Comparison of ENCODE assay signal across 8 cellular contexts in the genomic region with DNA sequence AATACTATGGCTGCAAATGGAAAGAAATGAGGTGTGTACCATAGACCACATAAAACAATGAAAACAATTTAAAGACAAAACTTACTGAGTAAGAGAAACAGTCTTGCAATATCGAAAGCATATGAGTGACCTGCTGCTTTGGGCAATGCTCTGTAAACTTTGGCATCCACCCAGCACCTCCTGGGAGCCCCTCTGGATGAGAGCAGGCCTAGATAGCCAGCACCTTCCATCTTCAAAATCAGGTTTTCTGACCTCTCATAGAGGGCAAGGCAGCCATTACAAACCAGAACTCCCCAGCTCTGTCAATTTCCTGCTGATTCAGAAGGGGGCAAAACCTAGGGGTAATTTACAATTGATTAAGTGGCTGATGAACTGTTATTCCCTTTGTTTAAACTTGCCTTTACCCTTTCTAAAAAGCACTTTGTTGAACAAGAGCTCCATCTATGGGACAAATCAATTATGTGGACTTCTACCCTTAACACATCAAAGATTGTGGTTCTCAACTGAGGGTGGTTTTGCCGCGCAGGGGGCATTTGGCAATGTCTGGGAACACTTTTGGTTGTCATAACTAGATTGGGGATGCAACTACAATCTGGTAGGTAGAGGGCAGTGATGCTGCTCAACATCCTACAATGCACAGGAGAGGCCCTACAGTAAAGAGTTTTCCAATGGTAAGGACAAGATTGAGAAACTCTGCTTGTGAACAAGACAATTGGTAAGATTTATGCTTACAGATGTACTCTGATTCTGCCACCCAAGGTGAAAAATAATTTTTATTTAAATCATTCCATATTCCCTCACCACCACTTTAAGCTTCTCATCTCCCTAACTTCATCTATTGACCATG.
DNase-seq lines count a peak whose midpoint lies in the region; ATAC-seq, FAIRE-seq and TF ChIP-seq lines count a peak whose summit lies in the region.

No MANE protein-coding gene starts in this region.

- in situ Hi-C loops in astrocyte of the spinal cord (cut with HindIII; ENCODE audit: low sequenced_read_pairs), result no loop called here

- no peak for TF ChIP-seq POLR2A in NB4 (IDR thresholded peaks at IDR 0.05; ENCODE audit: extremely low read depth, insufficient read length)

- no peak for DNase-seq in D721Med (ENCODE audit: insufficient read length, low spot score)
- DNase-seq in NB4 (ENCODE audit: low read depth), result peak; percentile 46
- peak; percentile 54 for DNase-seq in astrocyte of the spinal cord (ENCODE audit: low read depth, low spot score)
- peak; percentile 56 for DNase-seq in kidney tubule cell (ENCODE audit: low spot score)
- DNase-seq in NOMO-1 treated with DMSO at 0.1 percent for 48 hours (lab: John Stamatoyannopoulos, UW; ENCODE audit: unreplicated experiment), result no peak
- DNase-seq in GM19239 (ENCODE audit: insufficient read length, low spot score), result no peak

- no peak for ATAC-seq in GM19455 (IDR thresholded peaks at IDR 0.05; ENCODE audit: unreplicated experiment)
- ATAC-seq in HG02642 (IDR thresholded peaks at IDR 0.05; ENCODE audit: poor library complexity, unreplicated experiment), result no peak

- FAIRE-seq in D721Med (lab: Jason Lieb, UNC), result no peak
- FAIRE-seq in GM19239 (lab: Jason Lieb, UNC), result no peak

- H3K4me3 ChIP-seq in NB4 (ENCODE audit: low read depth, low read length) (no peak overlapping the region), astrocyte of the spinal cord (ENCODE audit: low read depth, low read length) (no peak overlapping the region)

- TF ChIP-seq CTCF in D721Med (IDR thresholded peaks at IDR 0.05; ENCODE audit: insufficient read depth, missing control alignments) (peak; percentile 22), NB4 (IDR thresholded peaks at IDR 0.05; ENCODE audit: low read depth, low read length) (peak; percentile 38), astrocyte of the spinal cord (IDR thresholded peaks at IDR 0.05; ENCODE audit: low read depth, low read length) (peak; percentile 61)

Comparison
In these comparisons a context has a peak if more than half of its experiments do, and no peak if none do; other contexts are left out.
1. DNase-seq: peak in NB4 (single experiment), astrocyte of the spinal cord (single experiment) and kidney tubule cell (single experiment); none in D721Med (single experiment), NOMO-1 treated with DMSO at 0.1 percent for 48 hours (single experiment) and GM19239 (single experiment).
2. Peak in every context shown above with its lines, with median percentiles within 50 percentile points of each other: CTCF ChIP-seq.